21 cellular contexts compared by ENCODE assay signal in the genomic region with DNA sequence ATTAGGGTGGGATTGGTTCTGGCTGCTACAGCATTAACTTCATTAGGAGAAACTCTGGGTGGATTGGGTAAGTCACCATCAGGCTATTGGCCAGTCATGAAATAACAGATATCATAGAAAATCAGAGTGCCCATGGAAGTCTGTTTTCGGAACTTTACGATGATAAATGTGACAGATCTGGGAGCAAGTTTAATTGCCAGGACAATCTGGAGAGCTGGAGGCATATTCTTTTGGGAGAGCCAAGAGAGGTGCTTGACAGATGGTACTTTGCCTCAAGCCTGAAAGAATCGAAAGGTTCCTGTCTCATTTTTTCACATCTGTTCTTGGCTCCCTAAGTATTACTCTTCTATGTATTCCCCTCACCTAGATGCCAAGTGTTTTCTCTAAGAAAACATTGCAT.
"Had no signal": no experiment of that assay in that cellular context is flagged by ENCODE, and none has a peak within 500 bp of the region (broad histone marks: within the 10 kb centered on the region; RNA-seq: fewer than 3 reads in every experiment).

No MANE protein-coding gene starts in this region.

- H3K4me3 ChIP-seq: gastroesophageal sphincter, hepatocyte, pancreas, psoas muscle, right atrium auricular region, smooth muscle cell, stomach, tibial nerve had no signal

- DNase-seq: activated CD4-positive, alpha-beta T cell treated with anti-CD3 and anti-CD28 coated beads for 4 hours; activated CD4-positive, alpha-beta T cell treated with anti-CD3 and anti-CD28 coated beads, Interleukin-2, amount 50 U/mL, for 48 hours; activated CD8-positive, alpha-beta memory T cell treated with anti-CD3 and anti-CD28 coated beads for 24 hours; activated effector memory CD4-positive, alpha-beta T cell treated with Interleukin-2 at 50 U/mL for 16 hours; activated naive CD4-positive, alpha-beta T cell treated with Interleukin-2 at 50 U/mL for 16 hours; aorta; left cardiac atrium; left ventricle myocardium superior; naive B cell; nephron progenitor cell; pancreas; psoas muscle; stimulated activated CD4-positive, alpha-beta T cell treated with anti-CD3 and anti-CD28 coated beads, Interleukin-1b, Interleukin-23, amount 100 ng/mL, for 48 hours; stimulated activated naive B cell treated with anti-CD40 and anti-IgM and Interleukin-4, amounts not matched to agents 10 μg/mL and 1 μg/mL and 100 μg/mL, for 72 hours; stomach had no signal

- H3K4me1 ChIP-seq: gastroesophageal sphincter, pancreas, psoas muscle, right atrium auricular region, stomach, tibial nerve had no signal

- H3K36me3 ChIP-seq: gastroesophageal sphincter, neutrophil, pancreas, right atrium auricular region, stomach, tibial nerve had no signal

- H3K27me3 ChIP-seq: hepatocyte, neutrophil, pancreas, right atrium auricular region, stomach, tibial nerve had no signal

- H3K27ac ChIP-seq: gastroesophageal sphincter, hepatocyte, neutrophil, pancreas, psoas muscle, right atrium auricular region, stomach, tibial nerve had no signal

- ATAC-seq: gastroesophageal sphincter; left cardiac atrium; left ventricle myocardium superior; pancreas; psoas muscle; stimulated activated naive B cell treated with anti-CD40 and anti-IgM and Interleukin-4, amounts not matched to agents 10 μg/mL and 1 μg/mL and 100 μg/mL, for 72 hours had no signal

- H3K9me3 ChIP-seq: neutrophil, pancreas, psoas muscle, tibial nerve had no signal
